1 cellular context compared by ENCODE assay signal in genomic region chr6:31806470-31807272, GRCh38.
A peak's percentile ranks its signal among the peaks of the same experiment; 100 is the strongest.
TF ChIP-seq lines count a peak whose summit lies in the region.

TSS of gene LSM2 (minus strand) at chr6:31806966. CDS start at chr6:31806757, 209 bp downstream.

TF ChIP-seq in H1, 55 proteins besides CTCF, POLR2A, EP300 and RAD21 (continued from another document):
- peak; percentile 69; the same call in 1 of the 2 replicates for TF ChIP-seq ATF2 (IDR thresholded peaks at IDR 0.05; ENCODE audit: low read length)
- no peak for TF ChIP-seq CHD1 (IDR thresholded peaks at IDR 0.05; ENCODE audit: low read depth, low read length)
- TF ChIP-seq HDAC2 (IDR thresholded peaks at IDR 0.05; ENCODE audit: borderline replicate concordance in 1 of 2, low read depth in 2 of 2, low read length in 2 of 2), result peak; percentile 5 to 62; a peak in 1 of 4 replicates
- TF ChIP-seq CHD2 (IDR thresholded peaks at IDR 0.05; ENCODE audit: low read length), result no peak
- peak; percentile 80; the same call in 1 of the 2 replicates for TF ChIP-seq SP4 (IDR thresholded peaks at IDR 0.05; ENCODE audit: low read length)
- no peak for TF ChIP-seq TCF12 (IDR thresholded peaks at IDR 0.05; ENCODE audit: low read depth, low read length)
- peak; percentile 100 for TF ChIP-seq RBBP5 (IDR thresholded peaks at IDR 0.05; ENCODE audit: borderline replicate concordance, low read depth, low read length)
- TF ChIP-seq MAFK (IDR thresholded peaks at IDR 0.05; ENCODE audit: low read depth, low read length), result no peak
- TF ChIP-seq E2F6 (IDR thresholded peaks at IDR 0.05), result peak; percentile 41; the same call in 1 of the 2 replicates
- peak; percentile 97 for TF ChIP-seq CREB1 (IDR thresholded peaks at IDR 0.05)
- TF ChIP-seq EGR1 (IDR thresholded peaks at IDR 0.05; ENCODE audit: borderline replicate concordance, low read depth, low read length), result 0 out of 2 replicates have a peak, but pooled peaks have one; percentile 16
- TF ChIP-seq TAF1 (IDR thresholded peaks at IDR 0.05; ENCODE audit: low read depth, low read length), result peak; percentile 71
- no peak for TF ChIP-seq JUN (IDR thresholded peaks at IDR 0.05; ENCODE audit: low read depth, low read length)
- TF ChIP-seq SUZ12 (IDR thresholded peaks at IDR 0.05; ENCODE audit: low read length), result no peak
- TF ChIP-seq ASH2L (IDR thresholded peaks at IDR 0.05; ENCODE audit: low read length), result peak; percentile 100
- no peak for TF ChIP-seq BRCA1 (IDR thresholded peaks at IDR 0.05; ENCODE audit: low read depth, low read length)
- TF ChIP-seq SAP30 (IDR thresholded peaks at IDR 0.05; ENCODE audit: insufficient read depth, insufficient replicate concordance, low read length), result peak; percentile 61
- TF ChIP-seq RXRA (IDR thresholded peaks at IDR 0.05; ENCODE audit: insufficient read depth, low read depth, low read length), result no peak
- TF ChIP-seq BCL11A (IDR thresholded peaks at IDR 0.05; ENCODE audit: low read depth in 2 of 2, low read length in 2 of 2), result no peak
- peak; percentile 58 for TF ChIP-seq NRF1 (IDR thresholded peaks at IDR 0.05; ENCODE audit: low read depth, low read length)
- no peak for TF ChIP-seq SP1 (IDR thresholded peaks at IDR 0.05; ENCODE audit: low read depth, low read length)
- no peak; the same call in 1 of the 2 replicates for TF ChIP-seq YY1 (IDR thresholded peaks at IDR 0.05; ENCODE audit: low read depth, low read length)
- TF ChIP-seq EZH2 (IDR thresholded peaks at IDR 0.05; ENCODE audit: low read depth, low read length, severe bottlenecking), result no peak
- peak; percentile 51; the same call in 1 of the 2 replicates for TF ChIP-seq SRF (IDR thresholded peaks at IDR 0.05; ENCODE audit: low read depth, low read length)
- peak; percentile 98 for TF ChIP-seq KDM4A (IDR thresholded peaks at IDR 0.05; ENCODE audit: low read depth, low read length, severe bottlenecking)
- TF ChIP-seq TBP (IDR thresholded peaks at IDR 0.05; ENCODE audit: low read depth, low read length), result peak; percentile 72
- peak; percentile 83 for TF ChIP-seq POLR2AphosphoS5 (IDR thresholded peaks at IDR 0.05; ENCODE audit: low read depth, low read length)
- no peak for TF ChIP-seq SIX5 (IDR thresholded peaks at IDR 0.05; ENCODE audit: low read depth, low read length)
- TF ChIP-seq PHF8 (conservative IDR thresholded peaks at IDR 0.05; ENCODE audit: low read depth, low read length), result peak; percentile 98
- TF ChIP-seq BACH1 (IDR thresholded peaks at IDR 0.05; ENCODE audit: low read length), result peak; percentile 42; the same call in 1 of the 2 replicates
- TF ChIP-seq KDM5A (IDR thresholded peaks at IDR 0.05; ENCODE audit: low read length), result peak; percentile 83
- peak; percentile 73 for TF ChIP-seq TAF7 (optimal IDR thresholded peaks at IDR 0.05; ENCODE audit: borderline replicate concordance, low read depth, low read length)
TF ChIP-seq in H1: peak in this region for 22.
